ENCODE assay signal across 21 cellular contexts in genomic region chr13:51033431-51034185, GRCh38.
"Had no signal": no experiment of that assay in that cellular context is flagged by ENCODE, and none has a peak within 500 bp of the region (broad histone marks: within the 10 kb centered on the region; RNA-seq: fewer than 3 reads in every experiment).

No MANE protein-coding gene starts in this region.

- H3K9me3 ChIP-seq: body of pancreas, lower lobe of right lung, ovary, right lobe of liver, suprapubic skin had no signal

- DNase-seq: activated CD4-positive, alpha-beta T cell treated with anti-CD3 and anti-CD28 coated beads, Interleukin-2, amount 10 ng/mL, durations not matched to agents 24 days and 14 days; activated CD4-positive, CD25-positive, alpha-beta regulatory T cell; activated CD8-positive, alpha-beta memory T cell treated with anti-CD3 and anti-CD28 coated beads, Interleukin-2, amount 50 U/mL, for 4 hours; activated CD8-positive, alpha-beta T cell treated with anti-CD3 and anti-CD28 coated beads, Interleukin-2, amount 10 ng/mL, durations not matched to agents 7 days and 5 days; activated effector memory CD4-positive, alpha-beta T cell treated with anti-CD3 and anti-CD28 coated beads, Interleukin-2, amount 50 U/mL, for 16 hours; activated T-cell treated with anti-CD3 and anti-CD28 coated beads, Interleukin-2, amount 50 U/mL, for 48 hours; body of pancreas; central memory CD4-positive, alpha-beta T cell; cortex of kidney; effector CD4-positive, alpha-beta T cell; head of caudate nucleus; left cardiac atrium; lower lobe of right lung; ovary; right lobe of liver; trophoblast cell had no signal

- H3K36me3 ChIP-seq: lower lobe of right lung, ovary, right lobe of liver, suprapubic skin had no signal

- H3K27me3 ChIP-seq: body of pancreas, ovary, right lobe of liver, suprapubic skin had no signal

- H3K27ac ChIP-seq: body of pancreas, lower lobe of right lung, ovary, right lobe of liver, suprapubic skin had no signal

- H3K4me1 ChIP-seq: body of pancreas, lower lobe of right lung, right lobe of liver, suprapubic skin had no signal

- H3K4me3 Mint-ChIP-seq: activated CD4-positive, alpha-beta T cell treated with anti-CD3 and anti-CD28 coated beads, Interleukin-2, amount 10 ng/mL, durations not matched to agents 24 days and 14 days; activated CD8-positive, alpha-beta T cell treated with anti-CD3 and anti-CD28 coated beads, Interleukin-2, amount 10 ng/mL, durations not matched to agents 7 days and 5 days; activated naive CD4-positive, alpha-beta T cell treated with anti-CD3 and anti-CD28 coated beads, Interleukin-2, amount 50 U/mL, for 24 hours; mesothelial cell of epicardium; stimulated activated naive CD8-positive, alpha-beta T cell treated with anti-CD3 and anti-CD28 coated beads, Interleukin-15, Interleukin-2, amounts not matched to agents 100 ng/mL and 50 ng/mL, for 24 hours had no signal

- H3K4me2 ChIP-seq: smooth muscle cell had no signal

- H3K4me3 ChIP-seq: body of pancreas, lower lobe of right lung, ovary, right lobe of liver, smooth muscle cell, suprapubic skin had no signal

- H3K4me1 Mint-ChIP-seq: activated naive CD4-positive, alpha-beta T cell treated with anti-CD3 and anti-CD28 coated beads, Interleukin-2, amount 50 U/mL, for 24 hours; mesothelial cell of epicardium had no signal

- H3K27ac Mint-ChIP-seq: activated CD4-positive, alpha-beta T cell treated with anti-CD3 and anti-CD28 coated beads, Interleukin-2, amount 10 ng/mL, durations not matched to agents 24 days and 14 days; activated CD8-positive, alpha-beta T cell treated with anti-CD3 and anti-CD28 coated beads, Interleukin-2, amount 10 ng/mL, durations not matched to agents 7 days and 5 days; activated naive CD4-positive, alpha-beta T cell treated with anti-CD3 and anti-CD28 coated beads, Interleukin-2, amount 50 U/mL, for 24 hours; mesothelial cell of epicardium; stimulated activated naive CD8-positive, alpha-beta T cell treated with anti-CD3 and anti-CD28 coated beads, Interleukin-15, Interleukin-2, amounts not matched to agents 100 ng/mL and 50 ng/mL, for 24 hours had no signal

- H3K36me3 Mint-ChIP-seq: activated naive CD4-positive, alpha-beta T cell treated with anti-CD3 and anti-CD28 coated beads, Interleukin-2, amount 50 U/mL, for 24 hours; mesothelial cell of epicardium had no signal

- H3K9me3 Mint-ChIP-seq: activated CD4-positive, alpha-beta T cell treated with anti-CD3 and anti-CD28 coated beads, Interleukin-2, amount 10 ng/mL, durations not matched to agents 24 days and 14 days; activated naive CD4-positive, alpha-beta T cell treated with anti-CD3 and anti-CD28 coated beads, Interleukin-2, amount 50 U/mL, for 24 hours; mesothelial cell of epicardium; stimulated activated naive CD8-positive, alpha-beta T cell treated with anti-CD3 and anti-CD28 coated beads, Interleukin-15, Interleukin-2, amounts not matched to agents 100 ng/mL and 50 ng/mL, for 24 hours had no signal

- H3K27me3 Mint-ChIP-seq: activated naive CD4-positive, alpha-beta T cell treated with anti-CD3 and anti-CD28 coated beads, Interleukin-2, amount 50 U/mL, for 24 hours; stimulated activated naive CD8-positive, alpha-beta T cell treated with anti-CD3 and anti-CD28 coated beads, Interleukin-15, Interleukin-2, amounts not matched to agents 100 ng/mL and 50 ng/mL, for 24 hours had no signal
